ENCODE assay signal across 1 cellular context in genomic region chr2:9814129-9814868, GRCh38.
TF ChIP-seq lines count a peak whose summit lies in the region.

No MANE protein-coding gene starts in this region.

TF ChIP-seq in HepG2, 621 proteins besides CTCF, POLR2A, EP300 and RAD21 (continued from another document):
- TF ChIP-seq ETV5 (CRISPR knock-in tag; IDR thresholded peaks at IDR 0.05; ENCODE audit: borderline replicate concordance), result 0 out of 2 replicates have a peak, but pooled peaks have one; percentile 1
- 0 out of 2 replicates have a peak, but pooled peaks have one; percentile 6 for TF ChIP-seq GATAD2A (CRISPR knock-in tag; IDR thresholded peaks at IDR 0.05)
- 0 out of 2 replicates have a peak, but pooled peaks have one; percentile 1 for TF ChIP-seq CBX5 (CRISPR knock-in tag; IDR thresholded peaks at IDR 0.05; ENCODE audit: borderline replicate concordance)
- TF ChIP-seq ARID5B (CRISPR knock-in tag; IDR thresholded peaks at IDR 0.05), result 0 out of 2 replicates have a peak, but pooled peaks have one; percentile 1
- TF ChIP-seq SOX6 (IDR thresholded peaks at IDR 0.05), result no peak
- 0 out of 2 replicates have a peak, but pooled peaks have one; percentile 6 for TF ChIP-seq SOX6 (CRISPR knock-in tag; IDR thresholded peaks at IDR 0.05)
- no peak for TF ChIP-seq ZNF510 (CRISPR knock-in tag; IDR thresholded peaks at IDR 0.05; ENCODE audit: low read depth)
- no peak for TF ChIP-seq ZNF792 (CRISPR knock-in tag; IDR thresholded peaks at IDR 0.05)
- no peak for TF ChIP-seq ZNF160 (CRISPR knock-in tag; IDR thresholded peaks at IDR 0.05)
- TF ChIP-seq ZKSCAN5 (CRISPR knock-in tag; IDR thresholded peaks at IDR 0.05), result 0 out of 2 replicates have a peak, but pooled peaks have one; percentile 32
- TF ChIP-seq, protein P1, sequence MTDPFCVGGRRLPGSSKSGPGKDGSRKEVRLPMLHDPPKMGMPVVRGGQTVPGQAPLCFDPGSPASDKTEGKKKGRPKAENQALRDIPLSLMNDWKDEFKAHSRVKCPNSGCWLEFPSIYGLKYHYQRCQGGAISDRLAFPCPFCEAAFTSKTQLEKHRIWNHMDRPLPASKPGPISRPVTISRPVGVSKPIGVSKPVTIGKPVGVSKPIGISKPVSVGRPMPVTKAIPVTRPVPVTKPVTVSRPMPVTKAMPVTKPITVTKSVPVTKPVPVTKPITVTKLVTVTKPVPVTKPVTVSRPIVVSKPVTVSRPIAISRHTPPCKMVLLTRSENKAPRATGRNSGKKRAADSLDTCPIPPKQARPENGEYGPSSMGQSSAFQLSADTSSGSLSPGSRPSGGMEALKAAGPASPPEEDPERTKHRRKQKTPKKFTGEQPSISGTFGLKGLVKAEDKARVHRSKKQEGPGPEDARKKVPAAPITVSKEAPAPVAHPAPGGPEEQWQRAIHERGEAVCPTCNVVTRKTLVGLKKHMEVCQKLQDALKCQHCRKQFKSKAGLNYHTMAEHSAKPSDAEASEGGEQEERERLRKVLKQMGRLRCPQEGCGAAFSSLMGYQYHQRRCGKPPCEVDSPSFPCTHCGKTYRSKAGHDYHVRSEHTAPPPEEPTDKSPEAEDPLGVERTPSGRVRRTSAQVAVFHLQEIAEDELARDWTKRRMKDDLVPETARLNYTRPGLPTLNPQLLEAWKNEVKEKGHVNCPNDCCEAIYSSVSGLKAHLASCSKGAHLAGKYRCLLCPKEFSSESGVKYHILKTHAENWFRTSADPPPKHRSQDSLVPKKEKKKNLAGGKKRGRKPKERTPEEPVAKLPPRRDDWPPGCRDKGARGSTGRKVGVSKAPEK (CRISPR knock-in tag; IDR thresholded peaks at IDR 0.05; ENCODE audit: borderline replicate concordance), result 0 out of 2 replicates have a peak, but pooled peaks have one; percentile 52
- TF ChIP-seq SCMH1 (CRISPR knock-in tag; IDR thresholded peaks at IDR 0.05; ENCODE audit: borderline replicate concordance), result no peak
- 0 out of 2 replicates have a peak, but pooled peaks have one; percentile 5 for TF ChIP-seq MZF1 (CRISPR knock-in tag; IDR thresholded peaks at IDR 0.05; ENCODE audit: borderline replicate concordance)
- TF ChIP-seq HOXA5 (CRISPR knock-in tag; IDR thresholded peaks at IDR 0.05), result 0 out of 2 replicates have a peak, but pooled peaks have one; percentile 9
- TF ChIP-seq AHR (CRISPR knock-in tag; IDR thresholded peaks at IDR 0.05), result 0 out of 2 replicates have a peak, but pooled peaks have one; percentile 3
- TF ChIP-seq, protein P2, sequence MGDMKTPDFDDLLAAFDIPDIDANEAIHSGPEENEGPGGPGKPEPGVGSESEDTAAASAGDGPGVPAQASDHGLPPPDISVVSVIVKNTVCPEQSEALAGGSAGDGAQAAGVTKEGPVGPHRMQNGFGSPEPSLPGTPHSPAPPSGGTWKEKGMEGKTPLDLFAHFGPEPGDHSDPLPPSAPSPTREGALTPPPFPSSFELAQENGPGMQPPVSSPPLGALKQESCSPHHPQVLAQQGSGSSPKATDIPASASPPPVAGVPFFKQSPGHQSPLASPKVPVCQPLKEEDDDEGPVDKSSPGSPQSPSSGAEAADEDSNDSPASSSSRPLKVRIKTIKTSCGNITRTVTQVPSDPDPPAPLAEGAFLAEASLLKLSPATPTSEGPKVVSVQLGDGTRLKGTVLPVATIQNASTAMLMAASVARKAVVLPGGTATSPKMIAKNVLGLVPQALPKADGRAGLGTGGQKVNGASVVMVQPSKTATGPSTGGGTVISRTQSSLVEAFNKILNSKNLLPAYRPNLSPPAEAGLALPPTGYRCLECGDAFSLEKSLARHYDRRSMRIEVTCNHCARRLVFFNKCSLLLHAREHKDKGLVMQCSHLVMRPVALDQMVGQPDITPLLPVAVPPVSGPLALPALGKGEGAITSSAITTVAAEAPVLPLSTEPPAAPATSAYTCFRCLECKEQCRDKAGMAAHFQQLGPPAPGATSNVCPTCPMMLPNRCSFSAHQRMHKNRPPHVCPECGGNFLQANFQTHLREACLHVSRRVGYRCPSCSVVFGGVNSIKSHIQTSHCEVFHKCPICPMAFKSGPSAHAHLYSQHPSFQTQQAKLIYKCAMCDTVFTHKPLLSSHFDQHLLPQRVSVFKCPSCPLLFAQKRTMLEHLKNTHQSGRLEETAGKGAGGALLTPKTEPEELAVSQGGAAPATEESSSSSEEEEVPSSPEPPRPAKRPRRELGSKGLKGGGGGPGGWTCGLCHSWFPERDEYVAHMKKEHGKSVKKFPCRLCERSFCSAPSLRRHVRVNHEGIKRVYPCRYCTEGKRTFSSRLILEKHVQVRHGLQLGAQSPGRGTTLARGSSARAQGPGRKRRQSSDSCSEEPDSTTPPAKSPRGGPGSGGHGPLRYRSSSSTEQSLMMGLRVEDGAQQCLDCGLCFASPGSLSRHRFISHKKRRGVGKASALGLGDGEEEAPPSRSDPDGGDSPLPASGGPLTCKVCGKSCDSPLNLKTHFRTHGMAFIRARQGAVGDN (CRISPR knock-in tag; IDR thresholded peaks at IDR 0.05), result peak; percentile 11
- no peak for TF ChIP-seq SRSF9 (IDR thresholded peaks at IDR 0.05; ENCODE audit: borderline replicate concordance, insufficient read depth, low read depth, low read length, poor library complexity, severe bottlenecking)
- TF ChIP-seq SIX4 (CRISPR knock-in tag; IDR thresholded peaks at IDR 0.05), result no peak
- TF ChIP-seq GTF2F1 (IDR thresholded peaks at IDR 0.05; ENCODE audit: low read length), result no peak
- 0 out of 2 replicates have a peak, but pooled peaks have one; percentile 1 for TF ChIP-seq CBFB (CRISPR knock-in tag; IDR thresholded peaks at IDR 0.05)
- no peak for TF ChIP-seq ZFP36 (IDR thresholded peaks at IDR 0.05; ENCODE audit: borderline replicate concordance, low read depth, low read length, partially characterized antibody)
- 0 out of 2 replicates have a peak, but pooled peaks have one; percentile 40 for TF ChIP-seq ZFP90 (CRISPR knock-in tag; IDR thresholded peaks at IDR 0.05; ENCODE audit: borderline replicate concordance)
- no peak for TF ChIP-seq ATAD3A (CRISPR knock-in tag; IDR thresholded peaks at IDR 0.05)
- no peak for TF ChIP-seq POLR2G (IDR thresholded peaks at IDR 0.05; ENCODE audit: low read depth, low read length)
TF ChIP-seq in HepG2: peak in this region for 32.
